Comparison of ENCODE assay signal across 19 cellular contexts in the genomic region with DNA sequence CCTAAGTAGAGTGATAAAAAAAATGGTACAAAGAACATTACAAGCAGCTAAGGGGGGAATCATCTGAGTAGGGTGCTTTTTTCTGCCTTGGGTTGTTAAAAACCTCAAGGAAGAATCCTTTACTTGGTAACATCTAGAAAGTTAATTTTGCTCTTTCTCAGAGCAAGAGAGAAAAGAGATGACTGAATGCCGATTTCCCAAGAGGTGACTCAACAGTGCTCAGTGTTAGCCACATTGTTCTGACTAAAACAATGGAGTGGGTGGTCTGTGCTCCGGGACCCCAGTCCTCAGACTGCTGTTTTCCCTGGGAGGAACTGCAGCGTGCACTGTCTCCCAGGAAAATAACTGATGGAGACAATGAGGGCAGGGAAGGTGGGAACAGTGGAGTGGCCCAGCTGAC. TPM values are rescaled to one million over a fixed set of nuclear protein-coding genes. Genes with fewer than 3 reads are reported as not detected.
A peak's percentile ranks its signal among the peaks of the same experiment; 100 is the strongest.
DNase-seq lines count a peak whose midpoint lies in the region; ATAC-seq, FAIRE-seq and TF ChIP-seq lines count a peak whose summit lies in the region.
"Had no signal": no experiment of that assay in that cellular context is flagged by ENCODE, and none has a peak within 500 bp of the region (broad histone marks: within the 10 kb centered on the region; RNA-seq: fewer than 3 reads in every experiment).

No MANE protein-coding gene starts in this region.

- H3K27me3 Mint-ChIP-seq in activated T-cell treated with anti-CD3 and anti-CD28 coated beads, Interleukin-2, amount 50 U/mL, for 4 hours (ENCODE audit: low read depth): no peaks in the 10 kb centered on the region
- no peaks in the 10 kb centered on the region for H3K27me3 Mint-ChIP-seq in H9 (ENCODE audit: low read depth)
- peaks cover 1% of the 10 kb centered on the region for H3K27me3 Mint-ChIP-seq in activated T-helper 1 cell treated with anti-CD3 and anti-CD28 coated beads, Interleukin-12 subunit alpha, Interleukin-12 subunit beta, Interleukin-2, Interleukin-4 antibody, amounts not matched to agents 30 ng/mL and 10 ng/mL and 1 ng/mL, durations not matched to agents 14 hours and 24 hours and 36 hours (ENCODE audit: insufficient read depth)
- H3K27me3 Mint-ChIP-seq in neural progenitor cell (ENCODE audit: insufficient read depth, low read depth): peaks cover 8% of the 10 kb centered on the region

- H3K56ac ChIP-seq in H9 (ENCODE audit: insufficient read length, low read depth, low read length): no peak overlapping the region

- no peak overlapping the region for H2AFZ ChIP-seq in H9 (ENCODE audit: low read length)
- peak overlapping the region; percentile 9 for H2AFZ ChIP-seq in neural progenitor cell (replicated peaks)

- no peak overlapping the region for H2BK5ac ChIP-seq in H9 (ENCODE audit: insufficient read length, low read length)

- peak overlapping the region; percentile 49 for H3K18ac ChIP-seq in H9 (ENCODE audit: insufficient read length, low read depth, low read length)

- H3K4me2 ChIP-seq in H9 (ENCODE audit: insufficient read depth, insufficient read length, low read length): no peak overlapping the region
- no peak overlapping the region for H3K4me2 ChIP-seq in neural progenitor cell

- no peaks in the 10 kb centered on the region for H3K27me3 ChIP-seq in H9 (ENCODE audit: insufficient read depth, low read length)
- H3K27me3 ChIP-seq in neural progenitor cell: no peaks in the 10 kb centered on the region
- H3K27me3 ChIP-seq in upper lobe of left lung: no peaks in the 10 kb centered on the region

- no peak overlapping the region for H3K4me3 ChIP-seq in neural progenitor cell
- H3K4me3 ChIP-seq in upper lobe of left lung: no peak overlapping the region

- WGBS in H9 (ENCODE audit: extremely low coverage, insufficient read length, low lambda C conversion rate): no CpG with 5 or more reads among the region's 3 CpGs
- WGBS in upper lobe of left lung, 2 donors: 68 to 86% methylated on average over 3 of the region's 3 CpGs

- no peak overlapping the region for H4K5ac ChIP-seq in H9 (ENCODE audit: insufficient read length, low read depth, low read length)

- H3K27ac Mint-ChIP-seq in H9 (no peak overlapping the region; a peak in 1 of 7 replicates), neural progenitor cell (no peak overlapping the region)
- H3K27ac Mint-ChIP-seq in activated T-helper 1 cell treated with anti-CD3 and anti-CD28 coated beads, Interleukin-12 subunit alpha, Interleukin-12 subunit beta, Interleukin-2, Interleukin-4 antibody, amounts not matched to agents 30 ng/mL and 10 ng/mL and 1 ng/mL, durations not matched to agents 14 hours and 24 hours and 36 hours: peak overlapping the region; percentile 13
- H3K27ac Mint-ChIP-seq: HFFc6 had no signal

- no peak for DNase-seq in activated T-cell treated with anti-CD3 and anti-CD28 coated beads, Interleukin-2, amount 50 U/mL, for 4 hours
- no peak for DNase-seq in activated T-cell treated with anti-CD3 and anti-CD28 coated beads for 4 hours
- no peak for DNase-seq in H9
- DNase-seq in activated T-helper 1 cell treated with anti-CD3 and anti-CD28 coated beads, Interleukin-12 subunit alpha, Interleukin-12 subunit beta, Interleukin-2, Interleukin-4 antibody, amounts not matched to agents 30 ng/mL and 10 ng/mL and 1 ng/mL, durations not matched to agents 14 hours and 24 hours and 36 hours (ENCODE audit: low spot score): no peak
- no peak for DNase-seq in neural progenitor cell (ENCODE audit: low spot score)
- DNase-seq in GM19239 (ENCODE audit: insufficient read length, low spot score): no peak
- no peak for DNase-seq in upper lobe of left lung
- DNase-seq: COR-L47, GF-D8, HFFc6, KG1, NCI-H1436, NCI-H2029, NCI-H2171 treated with DMSO at 0.1 percent for 48 hours, NCI-H748 treated with DMSO at 0.1 percent for 48 hours, PC-3 had no signal

- intact Hi-C loops in activated T-helper 1 cell treated with anti-CD3 and anti-CD28 coated beads, Interleukin-12 subunit alpha, Interleukin-12 subunit beta, Interleukin-2, Interleukin-4 antibody, amounts not matched to agents 30 ng/mL and 10 ng/mL and 1 ng/mL, durations not matched to agents 14 hours and 24 hours and 36 hours (cut with micrococcal nuclease): no loop called here

- no peaks in the 10 kb centered on the region for H3K36me3 Mint-ChIP-seq in activated T-cell treated with anti-CD3 and anti-CD28 coated beads, Interleukin-2, amount 50 U/mL, for 4 hours (ENCODE audit: insufficient read depth)
- no peaks in the 10 kb centered on the region for H3K36me3 Mint-ChIP-seq in H9 (ENCODE audit: insufficient read depth in 1 of 3, low read depth in 3 of 3)
- H3K36me3 Mint-ChIP-seq in activated T-helper 1 cell treated with anti-CD3 and anti-CD28 coated beads, Interleukin-12 subunit alpha, Interleukin-12 subunit beta, Interleukin-2, Interleukin-4 antibody, amounts not matched to agents 30 ng/mL and 10 ng/mL and 1 ng/mL, durations not matched to agents 14 hours and 24 hours and 36 hours (ENCODE audit: low read depth): peaks cover 4% of the 10 kb centered on the region
- no peaks in the 10 kb centered on the region for H3K36me3 Mint-ChIP-seq in neural progenitor cell

- H4K20me1 ChIP-seq in H9 (ENCODE audit: control insufficient read depth, insufficient read depth, insufficient read length) (no peaks in the 10 kb centered on the region), neural progenitor cell (ENCODE audit: low read depth) (no peaks in the 10 kb centered on the region)

- H4K91ac ChIP-seq in H9 (ENCODE audit: insufficient read length, low read depth, low read length): no peak overlapping the region

- H3K14ac ChIP-seq in H9 (ENCODE audit: insufficient read depth, low read length): no peak overlapping the region

- no peak overlapping the region for H2BK20ac ChIP-seq in H9 (ENCODE audit: low read depth, low read length, poor library complexity, severe bottlenecking)

- no peak overlapping the region for H2BK120ac ChIP-seq in H9 (ENCODE audit: low read depth, low read length, poor library complexity, severe bottlenecking)

- H3K27ac ChIP-seq in H9 (ENCODE audit: insufficient read length, low read depth, low read length) (no peak overlapping the region), neural progenitor cell (no peak overlapping the region), upper lobe of left lung (no peak overlapping the region)
- H3K27ac ChIP-seq: C4-2B had no signal

- H3K9me3 Mint-ChIP-seq in activated T-cell treated with anti-CD3 and anti-CD28 coated beads, Interleukin-2, amount 50 U/mL, for 4 hours: no peaks in the 10 kb centered on the region
- H3K9me3 Mint-ChIP-seq in H9 (no peaks in the 10 kb centered on the region), neural progenitor cell (peaks cover 3% of the 10 kb centered on the region)
- peaks cover 4% of the 10 kb centered on the region for H3K9me3 Mint-ChIP-seq in activated T-helper 1 cell treated with anti-CD3 and anti-CD28 coated beads, Interleukin-12 subunit alpha, Interleukin-12 subunit beta, Interleukin-2, Interleukin-4 antibody, amounts not matched to agents 30 ng/mL and 10 ng/mL and 1 ng/mL, durations not matched to agents 14 hours and 24 hours and 36 hours
- H3K9me3 Mint-ChIP-seq: HFFc6 had no signal

- H3K4ac ChIP-seq in H9 (ENCODE audit: low read depth, low read length): no peak overlapping the region

- no peak overlapping the region for H4K8ac ChIP-seq in H9 (replicated peaks; ENCODE audit: insufficient read length, low read depth, low read length)

- H3K36me3 ChIP-seq in neural progenitor cell (no peaks in the 10 kb centered on the region), upper lobe of left lung (no peaks in the 10 kb centered on the region)

- H3F3A ChIP-seq in neural progenitor cell (ENCODE audit: low read depth): no peaks in the 10 kb centered on the region

- no peak overlapping the region for H3K4me3 Mint-ChIP-seq in activated T-cell treated with anti-CD3 and anti-CD28 coated beads, Interleukin-2, amount 50 U/mL, for 4 hours
- H3K4me3 Mint-ChIP-seq in H9 (no peak overlapping the region), neural progenitor cell (no peak overlapping the region)
- H3K4me3 Mint-ChIP-seq in activated T-helper 1 cell treated with anti-CD3 and anti-CD28 coated beads, Interleukin-12 subunit alpha, Interleukin-12 subunit beta, Interleukin-2, Interleukin-4 antibody, amounts not matched to agents 30 ng/mL and 10 ng/mL and 1 ng/mL, durations not matched to agents 14 hours and 24 hours and 36 hours: no peak overlapping the region
- H3K4me3 Mint-ChIP-seq: HFFc6 had no signal

- TF ChIP-seq CTCF in H9 (conservative IDR thresholded peaks at IDR 0.05) (no peak), neural progenitor cell (IDR thresholded peaks at IDR 0.05) (no peak), upper lobe of left lung (IDR thresholded peaks at IDR 0.05) (no peak)

- no peaks in the 10 kb centered on the region for H3K23me2 ChIP-seq in H9 (ENCODE audit: insufficient read length, low read depth, low read length, poor library complexity, severe bottlenecking)

- H2BK15ac ChIP-seq in H9 (ENCODE audit: low read depth, low read length): no peak overlapping the region

- H2AK5ac ChIP-seq in H9 (ENCODE audit: insufficient read length, low read length): no peak overlapping the region

- TF ChIP-seq POLR2A in upper lobe of left lung (IDR thresholded peaks at IDR 0.05): no peak

- H3K79me2 ChIP-seq in H9 (ENCODE audit: insufficient read depth, low read length) (no peaks in the 10 kb centered on the region), neural progenitor cell (ENCODE audit: low read depth) (no peaks in the 10 kb centered on the region)

- no peak for FAIRE-seq in GM19239 (lab: Jason Lieb, UNC)
- FAIRE-seq: GM12891 had no signal

- H3K4me1 Mint-ChIP-seq in activated T-cell treated with anti-CD3 and anti-CD28 coated beads, Interleukin-2, amount 50 U/mL, for 4 hours (ENCODE audit: low read depth): peaks cover 42% of the 10 kb centered on the region
- H3K4me1 Mint-ChIP-seq in H9 (peaks cover 9% of the 10 kb centered on the region in 2 experiments), neural progenitor cell (peaks cover 9% of the 10 kb centered on the region)
- H3K4me1 Mint-ChIP-seq in activated T-helper 1 cell treated with anti-CD3 and anti-CD28 coated beads, Interleukin-12 subunit alpha, Interleukin-12 subunit beta, Interleukin-2, Interleukin-4 antibody, amounts not matched to agents 30 ng/mL and 10 ng/mL and 1 ng/mL, durations not matched to agents 14 hours and 24 hours and 36 hours (ENCODE audit: low read depth): peaks cover 57% of the 10 kb centered on the region

- no peaks in the 10 kb centered on the region for H3K79me1 ChIP-seq in H9 (ENCODE audit: insufficient read depth, low read depth, low read length, poor library complexity, severe bottlenecking)

- H3K9me3 ChIP-seq in H9 (ENCODE audit: control insufficient read depth, low read depth, low read length): no peaks in the 10 kb centered on the region
- H3K9me3 ChIP-seq in neural progenitor cell (ENCODE audit: low read depth): no peaks in the 10 kb centered on the region
- H3K9me3 ChIP-seq in upper lobe of left lung: no peaks in the 10 kb centered on the region

- no peak overlapping the region for H3K23ac ChIP-seq in H9 (ENCODE audit: insufficient read length, low read depth, low read length)

- peak; percentile 42 to 54 for ATAC-seq in activated T-cell treated with anti-CD3 and anti-CD28 coated beads, Interleukin-2, amount 50 U/mL, for 4 hours
- ATAC-seq in GM18502 (IDR thresholded peaks at IDR 0.05; ENCODE audit: poor library complexity, unreplicated experiment) (no peak), upper lobe of left lung (ENCODE audit: low FRiP score in 2 of 2) (no peak)
- ATAC-seq: PC-3 had no signal

- H3K9ac ChIP-seq in H9 (ENCODE audit: extremely low read depth, insufficient read length, low read length): no peak overlapping the region
- no peak overlapping the region for H3K9ac ChIP-seq in neural progenitor cell

- H3K4me1 ChIP-seq in H9 (ENCODE audit: insufficient read depth, low read length) (no peaks in the 10 kb centered on the region), neural progenitor cell (peaks cover 4% of the 10 kb centered on the region), upper lobe of left lung (no peaks in the 10 kb centered on the region)

- no peak overlapping the region for H3T11ph ChIP-seq in H9 (ENCODE audit: low read length)

- TF ChIP-seq EP300 in upper lobe of left lung (IDR thresholded peaks at IDR 0.05): no peak

- no peak overlapping the region for H2BK12ac ChIP-seq in H9 (ENCODE audit: insufficient read length, low read depth, low read length)

RNA-seq across cellular contexts. Expression of gene RASGRP1, which starts 41.1 kb away (rescaled TPM):
- 10 to 100 TPM; 36.9 to 55.5 (median 47.6) TPM for total RNA-seq in activated T-cell treated with anti-CD3 and anti-CD28 coated beads, Interleukin-2, amount 50 U/mL, for 4 hours
- 0.50 and 0.85 TPM in 2 replicates for total RNA-seq in H9 (2021)
- total RNA-seq in activated T-helper 1 cell treated with anti-CD3 and anti-CD28 coated beads, Interleukin-12 subunit alpha, Interleukin-12 subunit beta, Interleukin-2, Interleukin-4 antibody, amounts not matched to agents 30 ng/mL and 10 ng/mL and 1 ng/mL, durations not matched to agents 14 hours and 24 hours and 36 hours: 106 and 110 TPM in 2 replicates
- total RNA-seq in neural progenitor cell (ENCODE audit: low replicate concordance): 2.5 and 3.8 TPM in 2 replicates
- 1 to 10 TPM; 2.9 to 6.8 (median 4.6) TPM for total RNA-seq in upper lobe of left lung
- total RNA-seq: PC-3 had no signal

Comparison
In these comparisons a context has a peak if more than half of its experiments do, and no peak if none do; other contexts are left out.
1. ATAC-seq: peak in activated T-cell treated with anti-CD3 and anti-CD28 coated beads, Interleukin-2, amount 50 U/mL, for 4 hours (2 of 2); none in GM18502 (single experiment) and upper lobe of left lung (0 of 2).